ENCODE assay signal across 10 cellular contexts in genomic region chr4:87196146-87196545, GRCh38.
"Had no signal": no experiment of that assay in that cellular context is flagged by ENCODE, and none has a peak within 500 bp of the region (broad histone marks: within the 10 kb centered on the region; RNA-seq: fewer than 3 reads in every experiment).

No MANE protein-coding gene starts in this region.

- H3K27ac ChIP-seq: GM23248 had no signal

- H3K4me3 ChIP-seq: GM23248, GM23338, HAP-1 had no signal

- DNase-seq: GM23248, GOT3, H7, H9, HCEC 1CT, HFFc6 had no signal

- ATAC-seq: GM23338, HCT116 had no signal

- H2AFZ ChIP-seq: GM23248, GM23338 had no signal

- FAIRE-seq: H54 had no signal

- H3K36me3 ChIP-seq: HAP-1 had no signal

- H3K4me1 ChIP-seq: HAP-1 had no signal

- H3K9me3 ChIP-seq: HAP-1 had no signal

- H3K9ac ChIP-seq: GM23248 had no signal
